In genomic region chr5:39867923-39868322, GRCh38 we compare ENCODE assay signal across 7 cellular contexts.
"Had no signal": no experiment of that assay in that cellular context is flagged by ENCODE, and none has a peak within 500 bp of the region (broad histone marks: within the 10 kb centered on the region; RNA-seq: fewer than 3 reads in every experiment).

No MANE protein-coding gene starts in this region.

- H3K4me3 ChIP-seq: GM23248, HAP-1 had no signal

- H3K36me3 ChIP-seq: HAP-1 had no signal

- H3K4me1 ChIP-seq: HAP-1 had no signal

- DNase-seq: GM23248, GOT3, H7, HFFc6, KBM-7 had no signal

- H3K27ac ChIP-seq: GM23248 had no signal

- ATAC-seq: HCT116 had no signal
